15 cellular contexts compared by ENCODE assay signal in the genomic region with DNA sequence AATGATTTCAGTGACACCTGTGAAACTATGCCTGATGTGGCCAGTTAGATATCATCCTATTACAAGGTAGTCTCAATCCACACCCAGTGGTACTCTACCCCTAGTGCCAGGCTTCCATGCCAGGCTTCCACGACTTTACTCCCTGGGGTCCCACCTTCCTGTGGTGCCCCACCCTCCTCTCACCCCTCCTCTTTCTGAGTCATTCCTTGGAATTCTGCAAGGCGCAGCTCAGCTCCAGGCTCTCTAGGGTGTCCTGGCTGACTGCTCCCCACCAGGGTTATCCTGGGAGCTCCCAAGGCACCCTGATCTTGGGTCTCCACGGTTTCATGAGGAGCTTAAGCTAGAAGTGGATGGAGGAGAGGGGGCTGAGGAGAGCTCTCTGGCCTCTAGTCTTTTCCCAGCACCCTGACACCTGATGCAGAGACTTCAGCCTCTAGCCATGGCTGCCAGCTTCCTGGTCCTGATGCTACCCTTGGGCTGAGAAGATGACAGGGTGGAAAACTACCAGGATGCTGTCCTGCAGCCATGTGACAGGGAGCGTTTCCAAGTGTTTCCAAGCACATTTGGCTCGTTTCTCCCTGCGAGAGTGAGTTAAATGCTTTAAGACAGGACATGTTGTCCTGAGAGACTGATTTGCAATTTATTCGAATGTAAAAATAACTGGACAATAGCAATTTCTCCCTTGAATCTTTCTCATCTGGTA.
DNase-seq lines count a peak whose midpoint lies in the region; ATAC-seq and TF ChIP-seq lines count a peak whose summit lies in the region.
"Had no signal": no experiment of that assay in that cellular context is flagged by ENCODE, and none has a peak within 500 bp of the region (broad histone marks: within the 10 kb centered on the region; RNA-seq: fewer than 3 reads in every experiment).

No MANE protein-coding gene starts in this region.

- no peak overlapping the region for H2BK120ac ChIP-seq in neuronal stem cell (ENCODE audit: low read depth, low read length)

- DNase-seq in cerebellar cortex (ENCODE audit: low spot score), result peak; percentile 98
- peak; percentile 24 for DNase-seq in globus pallidus (ENCODE audit: low spot score)
- no peak for DNase-seq in neuronal stem cell (ENCODE audit: low spot score)
- DNase-seq in type B pancreatic cell (ENCODE audit: extremely low spot score, unreplicated experiment), result peak; percentile 43
- no peak for DNase-seq in T1000 (lab: John Stamatoyannopoulos, UW)
- no peak for DNase-seq in foreskin keratinocyte
- DNase-seq: CD8-positive, alpha-beta T cell; DMS79 treated with DMSO at 0.1 percent for 48 hours; GDM1; KG1; NCI-H1092; NCI-H446 treated with DMSO at 0.1 percent for 48 hours; NCI-H774 had no signal

- peak overlapping the region in 1 of 2 donors; percentile 21 for H3K4me3 ChIP-seq in neuronal stem cell (ENCODE audit: low read length in 2 of 2)
- H3K4me3 ChIP-seq: GM23338 had no signal

- no CpG with 5 or more reads among the region's 7 CpGs for WGBS in neuronal stem cell (ENCODE audit: extremely low coverage in 2 of 2, insufficient read length in 2 of 2, insufficient replicate concordance in 1 of 2), 2 donors

- no peaks in the 10 kb centered on the region for H3K9me3 Mint-ChIP-seq in type B pancreatic cell

- peak overlapping the region; percentile 74 for H2AK5ac ChIP-seq in neuronal stem cell (ENCODE audit: low read depth, low read length)

- H3K23ac ChIP-seq in neuronal stem cell (ENCODE audit: low read depth, low read length, poor library complexity), result no peak overlapping the region

- no peaks in the 10 kb centered on the region for H3K4me1 Mint-ChIP-seq in type B pancreatic cell (ENCODE audit: unreplicated experiment)

- H3K27me3 ChIP-seq in neuronal stem cell (ENCODE audit: control insufficient read depth in 3 of 3, insufficient read depth in 3 of 3, low read depth in 1 of 3, low read length in 3 of 3) (no peaks in the 10 kb centered on the region), foreskin keratinocyte (no peaks in the 10 kb centered on the region)

- H3K9ac ChIP-seq in neuronal stem cell (ENCODE audit: low read depth, low read length, poor library complexity), result no peak overlapping the region

- H3K4me3 Mint-ChIP-seq in type B pancreatic cell, result no peak overlapping the region
- H3K4me3 Mint-ChIP-seq: CD8-positive, alpha-beta T cell; GM23338 had no signal

- no peak overlapping the region for H3K4ac ChIP-seq in neuronal stem cell (ENCODE audit: low read length)

- no peak overlapping the region for H4K91ac ChIP-seq in neuronal stem cell (ENCODE audit: low read depth, low read length, poor library complexity)

- no peak overlapping the region for H3K4me2 ChIP-seq in neuronal stem cell (ENCODE audit: insufficient read depth, low read length, poor library complexity, severe bottlenecking)
- H3K4me2 ChIP-seq: GM23338 had no signal

- H3K9me3 ChIP-seq in neuronal stem cell (replicated peaks in 1 of 2; ENCODE audit: control insufficient read depth in 2 of 2, insufficient read depth in 1 of 2, low read depth in 1 of 2, low read length in 2 of 2), result no peaks in the 10 kb centered on the region

- H3K4me1 ChIP-seq in neuronal stem cell (ENCODE audit: control insufficient read depth in 2 of 2, insufficient read depth in 1 of 2, low read depth in 1 of 2, low read length in 2 of 2), result peaks cover 0 to 2% of the 10 kb centered on the region in 2 donors
- H3K4me1 ChIP-seq in foreskin keratinocyte, result no peaks in the 10 kb centered on the region

- H3K79me1 ChIP-seq in neuronal stem cell (ENCODE audit: low read depth, low read length), result no peaks in the 10 kb centered on the region

- no peak overlapping the region for H3K14ac ChIP-seq in neuronal stem cell (ENCODE audit: low read length)

- H2BK5ac ChIP-seq in neuronal stem cell (ENCODE audit: low read length), result no peak overlapping the region

- H3K36me3 Mint-ChIP-seq in type B pancreatic cell, result no peaks in the 10 kb centered on the region
- H3K36me3 Mint-ChIP-seq: CD8-positive, alpha-beta T cell had no signal

- peaks cover 18% of the 10 kb centered on the region for H3K27me3 Mint-ChIP-seq in type B pancreatic cell

- no peaks in the 10 kb centered on the region for H3K36me3 ChIP-seq in neuronal stem cell (replicated peaks in 1 of 2; ENCODE audit: control insufficient read depth in 2 of 2, insufficient read depth in 2 of 2, low read length in 2 of 2)

- H3K18ac ChIP-seq in neuronal stem cell (ENCODE audit: low read length), result peak overlapping the region; percentile 57

- H3K27ac Mint-ChIP-seq in type B pancreatic cell, result no peak overlapping the region
- H3K27ac Mint-ChIP-seq: CD8-positive, alpha-beta T cell; GM23338 had no signal

- TF ChIP-seq CTCF in type B pancreatic cell (conservative IDR thresholded peaks at IDR 0.05) (no peak), foreskin keratinocyte (conservative IDR thresholded peaks at IDR 0.05) (no peak)

- no peak overlapping the region for H4K8ac ChIP-seq in neuronal stem cell (ENCODE audit: low read depth, low read length)

- H2AFZ ChIP-seq in neuronal stem cell (ENCODE audit: low read length), result no peak overlapping the region
- H2AFZ ChIP-seq: GM23338 had no signal

- H3K27ac ChIP-seq in neuronal stem cell (replicated peaks; ENCODE audit: low read length) (no peak overlapping the region), foreskin keratinocyte (no peak overlapping the region)

- ATAC-seq in GM19328 (IDR thresholded peaks at IDR 0.05; ENCODE audit: unreplicated experiment), result no peak
- ATAC-seq in foreskin keratinocyte, result no peak
- ATAC-seq: CD8-positive, alpha-beta T cell; GM23338 had no signal

- no peak overlapping the region for H2BK15ac ChIP-seq in neuronal stem cell (ENCODE audit: low read length)

- no peak overlapping the region for H2BK12ac ChIP-seq in neuronal stem cell (ENCODE audit: low read length)

Comparison
In these comparisons a context has a peak if more than half of its experiments do, and no peak if none do; other contexts are left out.
1. DNase-seq: peak in cerebellar cortex (single experiment), globus pallidus (single experiment) and type B pancreatic cell (single experiment); none in neuronal stem cell (single experiment), T1000 (single experiment) and foreskin keratinocyte (0 of 2).